Comparison of ENCODE assay signal across 23 cellular contexts in the genomic region with DNA sequence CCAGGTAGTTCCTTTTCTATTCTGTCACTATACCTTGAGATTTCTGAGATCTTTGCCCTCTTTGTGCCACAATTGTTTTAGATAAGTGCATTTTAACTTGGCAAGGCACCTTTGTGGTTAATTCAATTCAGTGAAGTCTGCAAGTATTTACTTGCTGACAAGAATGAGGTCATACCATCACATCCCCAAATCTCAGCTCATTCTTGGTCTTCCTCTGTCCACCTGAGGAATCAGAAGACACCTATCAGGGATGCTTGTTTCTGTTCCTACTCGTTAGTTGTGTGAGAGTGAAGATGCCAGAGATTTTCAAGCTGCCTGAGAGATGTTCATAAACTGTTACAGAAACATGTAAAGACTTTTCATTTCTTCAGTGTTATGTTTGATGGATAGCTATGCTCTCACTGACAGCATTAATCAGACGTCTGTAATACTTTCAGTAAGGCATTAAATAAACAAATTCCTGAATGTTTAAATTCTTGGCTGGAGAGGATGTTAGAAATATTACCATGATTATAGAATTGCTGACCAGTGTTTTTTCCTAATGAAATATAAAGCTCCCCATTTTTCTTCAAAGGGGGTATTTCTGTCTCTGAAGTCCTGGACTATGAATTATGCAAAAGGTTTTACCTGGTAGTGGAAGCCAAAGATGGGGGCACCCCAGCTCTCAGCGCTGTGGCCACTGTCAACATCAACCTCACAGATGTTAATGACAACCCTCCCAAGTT.
"Had no signal": no experiment of that assay in that cellular context is flagged by ENCODE, and none has a peak within 500 bp of the region (broad histone marks: within the 10 kb centered on the region; RNA-seq: fewer than 3 reads in every experiment).

No MANE protein-coding gene starts in this region.

- H3K27me3 Mint-ChIP-seq: stimulated activated naive B cell treated with anti-CD40 and anti-IgM and Interleukin-4, amounts not matched to agents 10 μg/mL and 1 μg/mL and 100 μg/mL, for 72 hours had no signal

- H3K4me3 ChIP-seq: colonic mucosa, gastroesophageal sphincter, left ventricle myocardium inferior, lower lobe of right lung, pancreas, psoas muscle, spleen had no signal

- H3K9me3 Mint-ChIP-seq: nephron had no signal

- ATAC-seq: esophagus mucosa; gastroesophageal sphincter; left cardiac atrium; lower lobe of right lung; pancreas; psoas muscle; sciatic nerve; stimulated activated naive B cell treated with anti-CD40 and anti-IgM and Interleukin-4, amounts not matched to agents 10 μg/mL and 1 μg/mL and 100 μg/mL, for 72 hours had no signal

- H3K4me1 ChIP-seq: colonic mucosa, left ventricle myocardium inferior, lower lobe of right lung, pancreas, psoas muscle, spleen had no signal

- H3K27ac ChIP-seq: colonic mucosa, gastroesophageal sphincter, left ventricle myocardium inferior, lower lobe of right lung, pancreas, psoas muscle, spleen had no signal

- H3K36me3 Mint-ChIP-seq: naive B cell; stimulated activated naive B cell treated with anti-CD40 and anti-IgM and Interleukin-4, amounts not matched to agents 10 μg/mL and 1 μg/mL and 100 μg/mL, for 72 hours had no signal

- H3K4me3 Mint-ChIP-seq: naive B cell; nephron; stimulated activated naive B cell treated with anti-CD40 and anti-IgM and Interleukin-4, amounts not matched to agents 10 μg/mL and 1 μg/mL and 100 μg/mL, for 72 hours had no signal

- H3K27me3 ChIP-seq: colonic mucosa, gastroesophageal sphincter, pancreas, spleen had no signal

- FAIRE-seq: kidney, pancreas had no signal

- H3K27ac Mint-ChIP-seq: naive B cell; nephron; stimulated activated naive B cell treated with anti-CD40 and anti-IgM and Interleukin-4, amounts not matched to agents 10 μg/mL and 1 μg/mL and 100 μg/mL, for 72 hours had no signal

- H3K9me3 ChIP-seq: colonic mucosa, gastroesophageal sphincter, left ventricle myocardium inferior, lower lobe of right lung, pancreas, psoas muscle, spleen had no signal

- DNase-seq: colonic mucosa; dermis blood vessel endothelial cell; glutamatergic neuron; kidney; left cardiac atrium; left ventricle myocardium inferior; lower lobe of right lung; mesenchymal stem cell; naive B cell; occipital lobe; pancreas; psoas muscle; retina; spleen; stimulated activated CD4-positive, alpha-beta T cell treated with anti-CD3 and anti-CD28 coated beads, Interleukin-15, amount 100 ng/mL, for 24 hours; stimulated activated CD4-positive, alpha-beta T cell treated with anti-CD3 and anti-CD28 coated beads, Interleukin-1b, Interleukin-23, amount 100 ng/mL, for 48 hours; stimulated activated CD4-positive, alpha-beta T cell treated with anti-CD3 and anti-CD28 coated beads, Interleukin-4, amount 100 ng/mL, for 24 hours; stimulated activated naive B cell treated with anti-CD40 and anti-IgM and Interleukin-4, amounts not matched to agents 10 μg/mL and 1 μg/mL and 100 μg/mL, for 72 hours; trophoblast cell had no signal

- H3K36me3 ChIP-seq: colonic mucosa, gastroesophageal sphincter, left ventricle myocardium inferior, lower lobe of right lung, pancreas, spleen had no signal

- H3K4me1 Mint-ChIP-seq: naive B cell; stimulated activated naive B cell treated with anti-CD40 and anti-IgM and Interleukin-4, amounts not matched to agents 10 μg/mL and 1 μg/mL and 100 μg/mL, for 72 hours had no signal
